1 cellular context compared by ENCODE assay signal in genomic region chr20:22088882-22089281, GRCh38.
TF ChIP-seq lines count a peak whose summit lies in the region.

No MANE protein-coding gene starts in this region.

TF ChIP-seq in HepG2, 621 proteins besides CTCF, POLR2A, EP300 and RAD21:
- no peak for TF ChIP-seq KIAA2018 (CRISPR knock-in tag; IDR thresholded peaks at IDR 0.05; ENCODE audit: borderline replicate concordance)
- TF ChIP-seq CREB1 (IDR thresholded peaks at IDR 0.05): no peak
- no peak for TF ChIP-seq CREB1 (CRISPR knock-in tag; IDR thresholded peaks at IDR 0.05)
- peak; percentile 94 for TF ChIP-seq ZNF317 (CRISPR knock-in tag; IDR thresholded peaks at IDR 0.05)
